In genomic region chr11:117127164-117127563, GRCh38 we compare ENCODE assay signal across 15 cellular contexts. TPM values are rescaled to one million over a fixed set of nuclear protein-coding genes. Genes with fewer than 3 reads are reported as not detected.
DNase-seq lines count a peak whose midpoint lies in the region; ATAC-seq and TF ChIP-seq lines count a peak whose summit lies in the region.
"Had no signal": no experiment of that assay in that cellular context is flagged by ENCODE, and none has a peak within 500 bp of the region (broad histone marks: within the 10 kb centered on the region; RNA-seq: fewer than 3 reads in every experiment).

No MANE protein-coding gene starts in this region.

- no peak overlapping the region for H2BK15ac ChIP-seq in H9 (ENCODE audit: low read depth, low read length)

- no peaks in the 10 kb centered on the region for H3K9me3 ChIP-seq in H9 (ENCODE audit: control insufficient read depth, low read depth, low read length)
- H3K9me3 ChIP-seq: BLaER1 had no signal

- H3K27me3 Mint-ChIP-seq in H9 (ENCODE audit: low read depth): peaks cover 23% of the 10 kb centered on the region

- DNase-seq in H9: no peak
- peak; percentile 34 for DNase-seq in medulla oblongata (ENCODE audit: extremely low spot score)
- peak; percentile 72 for DNase-seq in superior temporal gyrus (ENCODE audit: extremely low spot score)
- DNase-seq in middle frontal gyrus (ENCODE audit: extremely low spot score, low spot score): no peak
- no peak for DNase-seq in left colon
- DNase-seq: CD4-positive, CD25-positive, alpha-beta regulatory T cell; Kasumi-1; NCI-H1436 treated with DMSO at 0.1 percent for 48 hours; NCI-H446 treated with DMSO at 0.1 percent for 48 hours had no signal

- H3K4me3 Mint-ChIP-seq in H9: no peak overlapping the region
- H3K4me3 Mint-ChIP-seq: CD4-positive, CD25-positive, alpha-beta regulatory T cell had no signal

- H4K91ac ChIP-seq in H9 (ENCODE audit: insufficient read length, low read depth, low read length): no peak overlapping the region

- no peak overlapping the region for H3K27ac Mint-ChIP-seq in H9

- no peaks in the 10 kb centered on the region for H4K20me1 ChIP-seq in H9 (ENCODE audit: control insufficient read depth, insufficient read depth, insufficient read length)
- H4K20me1 ChIP-seq: BLaER1 had no signal

- H3K4me1 ChIP-seq in H9 (ENCODE audit: insufficient read depth, low read length): no peaks in the 10 kb centered on the region

- H2BK5ac ChIP-seq in H9 (ENCODE audit: insufficient read length, low read length): no peak overlapping the region

- no peaks in the 10 kb centered on the region for H3K4me1 Mint-ChIP-seq in H9

- no peaks in the 10 kb centered on the region for H3K23me2 ChIP-seq in H9 (ENCODE audit: insufficient read length, low read depth, low read length, poor library complexity, severe bottlenecking)

- H3K56ac ChIP-seq in H9 (ENCODE audit: insufficient read length, low read depth, low read length): no peak overlapping the region

- H3T11ph ChIP-seq in H9 (ENCODE audit: low read length): no peak overlapping the region

- H2BK20ac ChIP-seq in H9 (ENCODE audit: low read depth, low read length, poor library complexity, severe bottlenecking): no peak overlapping the region

- ATAC-seq in GM19467 (IDR thresholded peaks at IDR 0.05; ENCODE audit: unreplicated experiment) (no peak), left colon (no peak)
- ATAC-seq: K562, Panc1 had no signal

- H3K9me3 Mint-ChIP-seq in H9: no peaks in the 10 kb centered on the region

- no peak overlapping the region for H3K18ac ChIP-seq in H9 (ENCODE audit: insufficient read length, low read depth, low read length)

- no peak overlapping the region for H3K4ac ChIP-seq in H9 (ENCODE audit: low read depth, low read length)

- H2BK120ac ChIP-seq in H9 (ENCODE audit: low read depth, low read length, poor library complexity, severe bottlenecking): peak overlapping the region; percentile 48

- no peak overlapping the region for H3K9ac ChIP-seq in H9 (ENCODE audit: extremely low read depth, insufficient read length, low read length)
- H3K9ac ChIP-seq: BLaER1 had no signal

- H3K14ac ChIP-seq in H9 (ENCODE audit: insufficient read depth, low read length): no peak overlapping the region

- H3K27ac ChIP-seq in H9 (ENCODE audit: insufficient read length, low read depth, low read length) (no peak overlapping the region), cingulate gyrus (ENCODE audit: low read depth, low read length) (peak overlapping the region; percentile 98)
- H3K27ac ChIP-seq: BLaER1, RWPE1 had no signal

- H2AFZ ChIP-seq in H9 (ENCODE audit: low read length): no peak overlapping the region

- no peak overlapping the region for H2BK12ac ChIP-seq in H9 (ENCODE audit: insufficient read length, low read depth, low read length)

- no peaks in the 10 kb centered on the region for H3K27me3 ChIP-seq in H9 (ENCODE audit: insufficient read depth, low read length)
- H3K27me3 ChIP-seq: BLaER1 had no signal

- WGBS in H9 (ENCODE audit: extremely low coverage, insufficient read length, low lambda C conversion rate): no CpG with 5 or more reads among the region's 4 CpGs

- H3K79me1 ChIP-seq in H9 (ENCODE audit: insufficient read depth, low read depth, low read length, poor library complexity, severe bottlenecking): no peaks in the 10 kb centered on the region

- H3K4me2 ChIP-seq in H9 (ENCODE audit: insufficient read depth, insufficient read length, low read length): no peak overlapping the region
- H3K4me2 ChIP-seq: BLaER1 had no signal

- no peak for TF ChIP-seq CTCF in H9 (conservative IDR thresholded peaks at IDR 0.05)

- no peaks in the 10 kb centered on the region for H3K36me3 Mint-ChIP-seq in H9 (ENCODE audit: insufficient read depth in 1 of 3, low read depth in 3 of 3)
- H3K36me3 Mint-ChIP-seq: CD4-positive, CD25-positive, alpha-beta regulatory T cell had no signal

- no peak overlapping the region for H4K5ac ChIP-seq in H9 (ENCODE audit: insufficient read length, low read depth, low read length)

- intact Hi-C loops in left colon (cut with DNase I, micrococcal nuclease): no loop called here

- no peak overlapping the region for H2AK5ac ChIP-seq in H9 (ENCODE audit: insufficient read length, low read length)

- no peak overlapping the region for H3K23ac ChIP-seq in H9 (ENCODE audit: insufficient read length, low read depth, low read length)

- H3K79me2 ChIP-seq in H9 (ENCODE audit: insufficient read depth, low read length): no peaks in the 10 kb centered on the region

- no peak overlapping the region for H4K8ac ChIP-seq in H9 (replicated peaks; ENCODE audit: insufficient read length, low read depth, low read length)

RNA-seq across cellular contexts. Expression of gene PAFAH1B2, which starts 16.9 kb away (rescaled TPM):
- 158 and 161 TPM in 2 replicates for total RNA-seq in H9 (2021)
- 10 to 100 TPM; 74.0 to 75.5 TPM for total RNA-seq in left colon

RNA-seq across cellular contexts. Expression of gene SIK3, which starts 28.9 kb away (rescaled TPM):
- 31.4 and 35.5 TPM in 2 replicates for total RNA-seq in H9 (2021)
- total RNA-seq in left colon: 10 to 100 TPM; 35.3 to 39.0 TPM

RNA-seq across cellular contexts. Expression of gene SIDT2, which starts 51.4 kb away (rescaled TPM):
- total RNA-seq in H9 (2021) (18.3 and 20.9 TPM in 2 replicates), left colon (10 to 100 TPM; 70.9 to 79.1 TPM)

Comparison
In these comparisons a context has a peak if more than half of its experiments do, and no peak if none do; other contexts are left out.
1. DNase-seq: peak in medulla oblongata (single experiment) and superior temporal gyrus (single experiment); none in H9 (single experiment), middle frontal gyrus (single experiment) and left colon (0 of 2).